15 cellular contexts compared by ENCODE assay signal in the genomic region with DNA sequence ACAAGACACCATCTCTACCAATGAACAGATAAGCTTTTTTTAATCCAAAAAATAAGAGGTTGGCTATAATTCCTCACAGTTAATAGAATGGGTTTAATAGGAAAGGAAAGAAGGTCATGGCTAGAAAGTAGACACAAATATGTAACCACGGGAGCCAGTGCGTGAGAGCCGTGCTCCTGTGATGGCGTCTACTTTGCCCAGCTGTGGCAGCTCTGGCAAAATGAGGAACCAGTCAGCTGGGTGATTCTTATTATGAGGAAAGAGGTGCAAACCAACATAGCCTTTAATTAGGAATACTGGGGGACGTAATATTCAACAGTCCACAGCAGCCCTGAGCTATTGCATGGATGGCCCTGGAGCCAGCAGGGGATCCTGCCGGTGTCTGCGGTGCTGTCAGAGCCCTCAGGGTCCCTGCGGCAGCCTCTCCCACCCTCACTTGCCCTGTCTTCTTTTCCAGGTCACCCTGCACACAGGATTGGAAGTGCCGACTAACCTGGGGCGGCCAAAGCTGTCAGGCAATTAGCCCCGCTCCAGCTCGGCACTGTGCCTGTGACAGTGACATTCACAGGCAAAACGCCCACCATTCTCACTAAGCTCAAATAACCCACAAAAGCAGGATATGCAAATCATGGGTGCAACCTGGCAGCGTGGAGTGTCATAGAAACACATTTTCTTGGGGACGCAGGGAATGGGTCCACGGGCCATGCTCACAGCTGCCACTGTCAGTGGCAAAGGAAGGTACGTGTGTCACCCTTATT. TPM values are rescaled to one million over a fixed set of nuclear protein-coding genes. Genes with fewer than 3 reads are reported as not detected.
A peak's percentile ranks its signal among the peaks of the same experiment; 100 is the strongest.
DNase-seq lines count a peak whose midpoint lies in the region; ATAC-seq, FAIRE-seq and TF ChIP-seq lines count a peak whose summit lies in the region.
"Had no signal": no experiment of that assay in that cellular context is flagged by ENCODE, and none has a peak within 500 bp of the region (broad histone marks: within the 10 kb centered on the region; RNA-seq: fewer than 3 reads in every experiment).

No MANE protein-coding gene starts in this region.

- DNase-seq in D721Med (ENCODE audit: insufficient read length, low spot score) (peak; percentile 6), KBM-7 (peak; percentile 34), germinal center (ENCODE audit: low spot score) (peak; percentile 48), GM19238 (ENCODE audit: insufficient read length, low spot score) (no peak), Kasumi-1 (lab: John Stamatoyannopoulos, UW) (no peak), NCI-H2171 (lab: John Stamatoyannopoulos, UW) (no peak), Calu3 (no peak)
- DNase-seq: activated T-cell treated with anti-CD3 and anti-CD28 coated beads, Interleukin-2, amount 50 U/mL, for 1 hour; HCEC 1CT; KG1; NCI-H2171 treated with DMSO at 0.1 percent for 48 hours; posterior cingulate gyrus; stimulated activated naive CD4-positive, alpha-beta T cell had no signal

- TF ChIP-seq CTCF in D721Med (IDR thresholded peaks at IDR 0.05; ENCODE audit: insufficient read depth, missing control alignments) (no peak), Calu3 (IDR thresholded peaks at IDR 0.05; ENCODE audit: unreplicated experiment) (no peak)

- CTCF ChIA-PET in Calu3 (lab: Charles Lee) = interaction anchor here (0.7 kb wide), 2 partner anchors 113 to 291 kb away, joined by 3 to 6 read pairs; no protein-coding TSS in a partner anchor

- H3K27me3 Mint-ChIP-seq in Calu3 (ENCODE audit: unreplicated experiment) = no peaks in the 10 kb centered on the region

- no peak overlapping the region for H3K27ac Mint-ChIP-seq in Calu3 (ENCODE audit: unreplicated experiment)

- H3K9me3 Mint-ChIP-seq in Calu3 (ENCODE audit: low read depth, unreplicated experiment) = no peaks in the 10 kb centered on the region
- H3K9me3 Mint-ChIP-seq: dendritic cell treated with granulocyte-macrophage colony-stimulating factor and Interleukin-4, amounts not matched to agents 40 ng/mL and 50 ng/mL, for 4 days had no signal

- intact Hi-C loops in Calu3 (cut with micrococcal nuclease; ENCODE audit: unreplicated experiment) = loop anchor here (5.0 kb wide), 2 partner anchors 168 to 238 kb away; a partner anchor contains a TSS

- BruUV-seq in Calu3 (replicated peaks; lab: Mats Ljungman, UMichigan) = no TSS peak

- no peak for FAIRE-seq in D721Med (lab: Jason Lieb, UNC)

- H3K36me3 Mint-ChIP-seq in Calu3 (ENCODE audit: insufficient read depth, unreplicated experiment) = no peaks in the 10 kb centered on the region

- peaks cover 36% of the 10 kb centered on the region for H3K4me1 Mint-ChIP-seq in Calu3 (ENCODE audit: low read depth, unreplicated experiment)

- ATAC-seq in GM19324 (IDR thresholded peaks at IDR 0.05; ENCODE audit: low FRiP score, unreplicated experiment) = peak; percentile 33

- H3K4me3 Mint-ChIP-seq in Calu3 (ENCODE audit: low read depth, unreplicated experiment) = no peak overlapping the region
- H3K4me3 Mint-ChIP-seq: dendritic cell treated with granulocyte-macrophage colony-stimulating factor and Interleukin-4, amounts not matched to agents 40 ng/mL and 50 ng/mL, for 4 days had no signal

- in situ Hi-C loops in KBM-7 (cut with MboI; ENCODE audit: low pct_unique_long_range_greater_than_20kb, low sequenced_read_pairs) = no loop called here

RNA-seq across cellular contexts. Expression of a gene that starts 25.9 kb away (rescaled TPM):
- total RNA-seq in Calu3 (2022) = 44.5 and 52.7 TPM in 2 replicates

RNA-seq across cellular contexts. Expression of a gene that starts 53.2 kb away (rescaled TPM):
- total RNA-seq in Calu3 (2022) = 0.09 and 0.15 TPM in 2 replicates

Comparison
In these comparisons a context has a peak if more than half of its experiments do, and no peak if none do; other contexts are left out.
1. DNase-seq: peak in D721Med (single experiment), KBM-7 (single experiment) and germinal center (single experiment); none in GM19238 (single experiment), Kasumi-1 (0 of 2), NCI-H2171 (single experiment) and Calu3 (single experiment).